Comparison of ENCODE assay signal across 9 cellular contexts in genomic region chr13:113153810-113154748, GRCh38. TPM values are rescaled to one million over a fixed set of nuclear protein-coding genes. Genes with fewer than 3 reads are reported as not detected.
DNase-seq lines count a peak whose midpoint lies in the region; ATAC-seq, FAIRE-seq and TF ChIP-seq lines count a peak whose summit lies in the region.
"Had no signal": no experiment of that assay in that cellular context is flagged by ENCODE, and none has a peak within 500 bp of the region (broad histone marks: within the 10 kb centered on the region; RNA-seq: fewer than 3 reads in every experiment).

No MANE protein-coding gene starts in this region.

- H3K4me3 ChIP-seq in Caco-2 (ENCODE audit: low read depth, low read length): peak overlapping the region; percentile 33
- peak overlapping the region; percentile 47 for H3K4me3 ChIP-seq in NB4 (ENCODE audit: low read depth, low read length)
- peak overlapping the region; percentile 36 for H3K4me3 ChIP-seq in bronchial epithelial cell (ENCODE audit: low read depth, low read length)
- peak overlapping the region; percentile 19 to 59 for H3K4me3 ChIP-seq in small intestine (ENCODE audit: low read depth in 1 of 2, low read length in 2 of 2)

- H3K4me3 Mint-ChIP-seq in Caco-2 (ENCODE audit: unreplicated experiment) (peak overlapping the region; percentile 71), WTC11 (peak overlapping the region; percentile 63), immature natural killer cell (peak overlapping the region; percentile 85 to 94 (median 85))

- no peaks in the 10 kb centered on the region for H3K27me3 Mint-ChIP-seq in Caco-2 (ENCODE audit: insufficient read depth, unreplicated experiment)
- peaks cover 25% of the 10 kb centered on the region for H3K27me3 Mint-ChIP-seq in WTC11 (ENCODE audit: low read depth)
- H3K27me3 Mint-ChIP-seq in immature natural killer cell (ENCODE audit: low read depth in 3 of 3): peaks cover 18 to 29% (median 24%) of the 10 kb centered on the region in 3 donors

- intact Hi-C loops in Caco-2 (cut with micrococcal nuclease; ENCODE audit: unreplicated experiment): no loop called here

- H3K9me3 ChIP-seq in Caco-2 (0 out of 2 replicates have a peak, but pooled peaks cover 2% of the 10 kb centered on the region), small intestine (ENCODE audit: control insufficient read depth, low read depth) (no peaks in the 10 kb centered on the region)

- TF ChIP-seq CTCF in Caco-2 (IDR thresholded peaks at IDR 0.05; ENCODE audit: insufficient read depth in 1 of 2, low read depth in 1 of 2, low read length in 1 of 2, severe bottlenecking in 1 of 2, unreplicated experiment in 1 of 2): peak in 1 of 2 experiments; percentile 1
- TF ChIP-seq CTCF in NB4 (IDR thresholded peaks at IDR 0.05; ENCODE audit: low read depth, low read length): no peak
- TF ChIP-seq CTCF in WTC11 (IDR thresholded peaks at IDR 0.05): no peak
- no peak for TF ChIP-seq CTCF in bronchial epithelial cell (IDR thresholded peaks at IDR 0.05; ENCODE audit: insufficient read depth, low read length, severe bottlenecking)

- no peak for FAIRE-seq in bronchial epithelial cell (lab: Jason Lieb, UNC)
- FAIRE-seq in small intestine (lab: Jason Lieb, UNC): no peak

- no peak overlapping the region for H3K27ac ChIP-seq in small intestine (ENCODE audit: low read depth in 1 of 2, low read length in 1 of 2)

- BruUV-seq in Caco-2 (replicated peaks; lab: Mats Ljungman, UMichigan): TSS peak; percentile 81

- CTCF ChIA-PET in Caco-2 (lab: Charles Lee): interaction anchor here (0.6 kb wide), 1 partner anchor 211 kb away, joined by 3 read pairs; no protein-coding TSS in a partner anchor
- CTCF ChIA-PET in WTC11 (lab: Charles Lee): no interaction called here

- DNase-seq in Caco-2 (peak; percentile 83 to 85), NB4 (ENCODE audit: low read depth) (peak; percentile 67), WTC11 (ENCODE audit: low spot score) (peak; percentile 53), bronchial epithelial cell (ENCODE audit: low read depth) (peak; percentile 35), immature natural killer cell (peak; percentile 70 to 73 (median 71)), small intestine (peak; percentile 71)

- H3K36me3 Mint-ChIP-seq in Caco-2 (ENCODE audit: insufficient read depth, unreplicated experiment) (peaks cover 5% of the 10 kb centered on the region), WTC11 (no peaks in the 10 kb centered on the region), immature natural killer cell (no peaks in the 10 kb centered on the region)

- peak overlapping the region; percentile 77 for H3K27ac Mint-ChIP-seq in Caco-2 (ENCODE audit: unreplicated experiment)
- H3K27ac Mint-ChIP-seq in WTC11: peak overlapping the region; percentile 53; the same call in 1 of the 2 replicates
- H3K27ac Mint-ChIP-seq in immature natural killer cell: peak overlapping the region; percentile 79 to 96 (median 88)

- TF ChIP-seq POLR2A in NB4 (IDR thresholded peaks at IDR 0.05; ENCODE audit: extremely low read depth, insufficient read length): peak; percentile 36

- ATAC-seq in GM21723 (IDR thresholded peaks at IDR 0.05; ENCODE audit: unreplicated experiment) (peak; percentile 68), WTC11 (peak; percentile 14; the same call in 1 of the 2 replicates), HG03025 (IDR thresholded peaks at IDR 0.05; ENCODE audit: low FRiP score, unreplicated experiment) (no peak)

- H3K36me3 ChIP-seq in Caco-2 (ENCODE audit: control insufficient read depth, insufficient read depth, low read length): no peaks in the 10 kb centered on the region; the same call in 1 of the 2 replicates
- H3K36me3 ChIP-seq in bronchial epithelial cell (ENCODE audit: control insufficient read depth, insufficient read depth, low read length): no peaks in the 10 kb centered on the region
- H3K36me3 ChIP-seq in small intestine (ENCODE audit: control insufficient read depth in 2 of 2, insufficient read depth in 2 of 2, low read length in 2 of 2): no peaks in the 10 kb centered on the region

- peaks cover 21% of the 10 kb centered on the region for H3K4me1 ChIP-seq in Caco-2
- no peaks in the 10 kb centered on the region for H3K4me1 ChIP-seq in small intestine (ENCODE audit: control insufficient read depth in 2 of 2, insufficient read depth in 1 of 2, low read depth in 1 of 2, low read length in 1 of 2)

- 3 to 5% (median 4%) methylated on average over 25 to 44 of the region's 76 CpGs for WGBS in small intestine, 3 donors

- H3K27me3 ChIP-seq in Caco-2 (replicated peaks; ENCODE audit: control insufficient read depth, insufficient read depth, low read length): no peaks in the 10 kb centered on the region
- peaks cover 5% of the 10 kb centered on the region for H3K27me3 ChIP-seq in bronchial epithelial cell (ENCODE audit: control insufficient read depth, insufficient read depth, low read length)
- no peaks in the 10 kb centered on the region for H3K27me3 ChIP-seq in small intestine (ENCODE audit: control insufficient read depth in 2 of 2, insufficient read depth in 2 of 2, low read length in 2 of 2)

- H3K9me3 Mint-ChIP-seq in Caco-2 (ENCODE audit: unreplicated experiment) (peaks cover 9% of the 10 kb centered on the region), WTC11 (peaks cover 12% of the 10 kb centered on the region), immature natural killer cell (no peaks in the 10 kb centered on the region)

- H3K4me1 Mint-ChIP-seq in Caco-2 (ENCODE audit: low read depth, unreplicated experiment): peaks cover 24% of the 10 kb centered on the region
- peaks cover 25% of the 10 kb centered on the region for H3K4me1 Mint-ChIP-seq in WTC11
- peaks cover 25 to 30% of the 10 kb centered on the region in 2 donors for H3K4me1 Mint-ChIP-seq in immature natural killer cell

- POLR2A ChIA-PET in Caco-2 (lab: Charles Lee) (no interaction called here), WTC11 (lab: Charles Lee) (no interaction called here)

TF ChIP-seq in WTC11, 78 proteins besides CTCF, POLR2A, EP300 and RAD21:
- TF ChIP-seq, protein P1, sequence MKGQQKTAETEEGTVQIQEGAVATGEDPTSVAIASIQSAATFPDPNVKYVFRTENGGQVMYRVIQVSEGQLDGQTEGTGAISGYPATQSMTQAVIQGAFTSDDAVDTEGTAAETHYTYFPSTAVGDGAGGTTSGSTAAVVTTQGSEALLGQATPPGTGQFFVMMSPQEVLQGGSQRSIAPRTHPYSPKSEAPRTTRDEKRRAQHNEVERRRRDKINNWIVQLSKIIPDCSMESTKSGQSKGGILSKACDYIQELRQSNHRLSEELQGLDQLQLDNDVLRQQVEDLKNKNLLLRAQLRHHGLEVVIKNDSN (CRISPR knock-in tag; IDR thresholded peaks at IDR 0.05): peak; percentile 89
- TF ChIP-seq, protein P2, sequence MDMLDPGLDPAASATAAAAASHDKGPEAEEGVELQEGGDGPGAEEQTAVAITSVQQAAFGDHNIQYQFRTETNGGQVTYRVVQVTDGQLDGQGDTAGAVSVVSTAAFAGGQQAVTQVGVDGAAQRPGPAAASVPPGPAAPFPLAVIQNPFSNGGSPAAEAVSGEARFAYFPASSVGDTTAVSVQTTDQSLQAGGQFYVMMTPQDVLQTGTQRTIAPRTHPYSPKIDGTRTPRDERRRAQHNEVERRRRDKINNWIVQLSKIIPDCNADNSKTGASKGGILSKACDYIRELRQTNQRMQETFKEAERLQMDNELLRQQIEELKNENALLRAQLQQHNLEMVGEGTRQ (CRISPR knock-in tag; IDR thresholded peaks at IDR 0.05): peak; percentile 90
- TF ChIP-seq GABPB1 (CRISPR knock-in tag; IDR thresholded peaks at IDR 0.05) (no peak), TEAD4 (CRISPR knock-in tag; IDR thresholded peaks at IDR 0.05) (no peak)

RNA-seq across cellular contexts. Expression of gene PROZ, which starts 4.4 kb away (rescaled TPM):
- total RNA-seq in Caco-2 (2022): not detected in 2 replicates
- total RNA-seq in WTC11 (2021): not detected in 3 replicates
- total RNA-seq in bronchial epithelial cell: not detected in 2 replicates
- polyA plus RNA-seq in immature natural killer cell: not detected
- not detected for polyA plus RNA-seq in small intestine
- total RNA-seq: glomerular endothelial cell had no signal

RNA-seq across cellular contexts. Expression of gene F10, which starts 31.5 kb away (rescaled TPM):
- total RNA-seq in Caco-2 (2022) (26.3 and 34.3 TPM in 2 replicates), WTC11 (2021) (0.87 to 2.8 TPM (median 2.6 TPM) in 3 replicates), bronchial epithelial cell (0.26 TPM in 1 of 2 replicates, not detected in the other)
- polyA plus RNA-seq in immature natural killer cell (not detected), small intestine (10 to 100 TPM in 1 of 3 donors, 1 to 10 TPM in 2; 7.7 to 15.1 (median 9.4) TPM)
- total RNA-seq: glomerular endothelial cell had no signal

RNA-seq across cellular contexts. Expression of gene F7, which starts 48.5 kb away (rescaled TPM):
- 48.0 and 52.4 TPM in 2 replicates for total RNA-seq in Caco-2 (2022)
- total RNA-seq in WTC11 (2021): 0.26 to 1.5 TPM (median 1.3 TPM) in 3 replicates
- total RNA-seq in bronchial epithelial cell: not detected in 2 replicates
- under 1 TPM in 1 of 3 donors, not detected in 2; 0.77 TPM for polyA plus RNA-seq in immature natural killer cell
- polyA plus RNA-seq in small intestine: under 1 TPM in 1 of 3 donors, not detected in 2; 0.24 TPM
- total RNA-seq: glomerular endothelial cell had no signal

RNA-seq across cellular contexts. Expression of gene PCID2, which starts 54.4 kb away (rescaled TPM):
- total RNA-seq in Caco-2 (2022) (79.5 and 81.5 TPM in 2 replicates), WTC11 (2021) (64.9 to 69.4 TPM (median 68.5 TPM) in 3 replicates), bronchial epithelial cell (55.3 and 61.1 TPM in 2 replicates)
- polyA plus RNA-seq in immature natural killer cell (10 to 100 TPM; 47.8 to 63.2 (median 60.2) TPM), small intestine (10 to 100 TPM; 21.6 to 33.4 (median 26.6) TPM)

RNA-seq across cellular contexts. Expression of gene CUL4A, which starts 55.3 kb away (rescaled TPM):
- total RNA-seq in Caco-2 (2022) (123 and 125 TPM in 2 replicates), WTC11 (2021) (97.4 to 100 TPM (median 99.9 TPM) in 3 replicates), bronchial epithelial cell (84.0 and 104 TPM in 2 replicates)
- polyA plus RNA-seq in immature natural killer cell (10 to 100 TPM; 27.8 to 56.4 (median 53.3) TPM), small intestine (10 to 100 TPM; 30.2 to 32.7 (median 32.4) TPM)

Comparison
In these comparisons a context has a peak if more than half of its experiments do, and no peak if none do; other contexts are left out.
1. RNA of gene F7, which starts 48.5 kb away (total RNA-seq): 48.0 to 52.4 TPM in Caco-2; 0.26 to 1.5 TPM in WTC11 and not detected in bronchial epithelial cell; every median in the first group is over 10 times any median in the second.
2. Peak in every context shown above with its lines, with median percentiles within 50 percentile points of each other: DNase-seq, H3K4me3 ChIP-seq, H3K27ac Mint-ChIP-seq and H3K4me3 Mint-ChIP-seq.